In the genomic region with DNA sequence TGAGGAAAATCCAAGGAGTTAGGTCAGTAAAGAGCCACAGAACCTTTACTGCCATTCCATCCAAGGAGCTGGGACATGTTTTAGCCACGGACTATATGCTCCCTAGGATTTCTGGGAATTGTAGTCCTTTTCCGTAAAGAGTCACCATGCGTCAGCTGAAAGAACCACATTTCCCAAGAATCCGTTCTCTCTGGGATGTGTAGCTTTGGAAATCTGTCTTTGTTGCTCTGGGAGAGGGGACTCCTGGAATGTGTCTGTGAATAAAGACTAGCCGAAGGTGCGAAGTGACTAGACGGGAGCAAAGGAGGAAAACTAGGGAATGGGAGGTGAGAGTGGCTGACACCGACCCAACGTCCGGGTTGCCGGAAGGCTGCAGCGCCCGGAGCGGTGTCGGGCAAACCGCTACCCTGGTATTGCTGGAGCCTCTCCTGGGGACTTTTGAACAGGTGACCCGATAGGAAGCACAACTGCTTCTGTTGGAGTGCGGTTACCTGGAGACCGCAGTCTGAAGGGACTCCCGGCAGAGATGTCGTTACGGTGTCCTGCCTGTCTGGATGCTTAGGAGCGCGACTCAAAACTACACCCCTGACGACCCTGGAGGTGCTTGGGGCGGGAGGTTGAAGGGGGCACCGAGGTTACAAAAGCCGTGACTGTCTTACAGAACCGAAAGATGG, we compare ENCODE assay signal across 8 cellular contexts. TPM values are rescaled to one million over a fixed set of nuclear protein-coding genes. Genes with fewer than 3 reads are reported as not detected.
DNase-seq lines count a peak whose midpoint lies in the region; ATAC-seq and TF ChIP-seq lines count a peak whose summit lies in the region.

A gene with protein sequence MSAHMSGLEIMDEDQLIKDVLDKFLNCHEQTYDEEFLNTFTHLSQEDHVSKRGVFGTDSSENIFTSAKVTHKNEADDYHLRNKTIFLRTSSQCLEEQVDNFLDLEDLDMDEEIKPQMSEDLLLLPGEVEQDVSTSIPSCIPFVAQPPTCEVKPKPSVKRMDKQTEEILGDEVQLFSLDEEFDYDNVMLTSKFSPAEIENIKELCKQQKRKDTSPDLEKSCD (plus strand): TSS at position 187 of the 674 bp plus-strand sequence. CDS start 15,602 bp downstream, outside the sequence.

- WGBS in adrenal gland, 4 donors = 0 to 1% (median 1%) methylated on average over 22 to 29 of the region's 29 CpGs

- peak; percentile 53 for DNase-seq in Calu3
- peak; percentile 57 for DNase-seq in Panc1 (ENCODE audit: low read depth, low spot score)
- peak; percentile 44 to 81 (median 62) for DNase-seq in adrenal gland
- peak; percentile 40 for DNase-seq in Right ventricle myocardium superior

- peak; percentile 29; the same call in 1 of the 2 replicates for TF ChIP-seq EP300 in Ishikawa (IDR thresholded peaks at IDR 0.05; ENCODE audit: borderline replicate concordance)

- H3K9me3 Mint-ChIP-seq in Calu3 (ENCODE audit: low read depth, unreplicated experiment) = peaks cover 4% of the 10 kb centered on the region

- CTCF ChIA-PET in Calu3 (lab: Charles Lee) (interaction anchor here (1.0 kb wide), 1 partner anchor 30 kb away, joined by 4 read pairs; no protein-coding TSS in a partner anchor), Panc1 (lab: Charles Lee) (interaction anchor here (0.5 kb wide), 1 partner anchor 306 kb away, joined by 6 read pairs; no protein-coding TSS in a partner anchor)

- peaks cover 8% of the 10 kb centered on the region for H3K36me3 Mint-ChIP-seq in Calu3 (ENCODE audit: insufficient read depth, unreplicated experiment)

- peak within 1 kb of the TSS; percentile 70 for H3K27ac Mint-ChIP-seq in Calu3 (ENCODE audit: unreplicated experiment)

- H3K27ac ChIP-seq in Panc1 (ENCODE audit: low read length) = peak within 1 kb of the TSS; percentile 83
- peak within 1 kb of the TSS in 2 of 5 donors; percentile 28 to 56 for H3K27ac ChIP-seq in adrenal gland
- H3K27ac ChIP-seq in neutrophil = no peak within 1 kb of the TSS

- TF ChIP-seq RAD21 in Ishikawa (IDR thresholded peaks at IDR 0.05; ENCODE audit: low read depth) = no peak

- H3K36me3 ChIP-seq in Panc1 (ENCODE audit: control insufficient read depth, insufficient read depth, low read length) = no peaks in the 10 kb centered on the region; the same call in 1 of the 2 replicates
- H3K36me3 ChIP-seq in adrenal gland (replicated peaks in 1 of 2) = no peaks in the 10 kb centered on the region
- no peaks in the 10 kb centered on the region for H3K36me3 ChIP-seq in neutrophil

- H3K27me3 Mint-ChIP-seq in Calu3 (ENCODE audit: unreplicated experiment) = peaks cover 40% of the 10 kb centered on the region

- H3K9me3 ChIP-seq in Panc1 (ENCODE audit: control insufficient read depth, insufficient read depth, low read depth, low read length) = no peaks in the 10 kb centered on the region
- H3K9me3 ChIP-seq in adrenal gland (replicated peaks in 1 of 3) = no peaks in the 10 kb centered on the region
- H3K9me3 ChIP-seq in neutrophil = no peaks in the 10 kb centered on the region

- ATAC-seq in GM21576 (IDR thresholded peaks at IDR 0.05; ENCODE audit: unreplicated experiment) (peak; percentile 79), Panc1 (peak; percentile 100), Right ventricle myocardium superior (ENCODE audit: poor library complexity) (peak; percentile 100), GM18502 (IDR thresholded peaks at IDR 0.05; ENCODE audit: poor library complexity, unreplicated experiment) (no peak)

- H3K4me1 ChIP-seq in Panc1 (ENCODE audit: control insufficient read depth, insufficient read depth, low read length) = no peaks in the 10 kb centered on the region; the same call in 1 of the 2 replicates
- peaks cover 8 to 13% of the 10 kb centered on the region in 2 donors for H3K4me1 ChIP-seq in adrenal gland (replicated peaks in 1 of 2)
- H3K4me1 ChIP-seq in neutrophil (ENCODE audit: control insufficient read depth in 1 of 2, insufficient read depth in 1 of 2, low read depth in 1 of 2, low read length in 1 of 2) = peaks cover 7 to 14% of the 10 kb centered on the region in 2 experiments

- peaks cover 8% of the 10 kb centered on the region; the same call in 1 of the 2 replicates for H3K27me3 ChIP-seq in Panc1 (ENCODE audit: control insufficient read depth, insufficient read depth, low read length)
- no peaks in the 10 kb centered on the region for H3K27me3 ChIP-seq in adrenal gland
- peaks cover 43% of the 10 kb centered on the region for H3K27me3 ChIP-seq in neutrophil

- BruUV-seq in Calu3 (replicated peaks; lab: Mats Ljungman, UMichigan) (TSS peak; percentile 35), Panc1 (replicated peaks; lab: Mats Ljungman, UMichigan) (no TSS peak)

- H3K4me3 ChIP-seq in Panc1 (ENCODE audit: low read depth in 2 of 2, low read length in 2 of 2) = peak within 1 kb of the TSS; percentile 67 to 95
- H3K4me3 ChIP-seq in adrenal gland = peak within 1 kb of the TSS; percentile 42 to 98 (median 71)
- peak within 1 kb of the TSS; percentile 51 to 58 for H3K4me3 ChIP-seq in neutrophil (ENCODE audit: low read depth in 1 of 2, low read length in 1 of 2)

- peak in 1 of 2 donors; percentile 8 for TF ChIP-seq POLR2A in adrenal gland (IDR thresholded peaks at IDR 0.05)

- intact Hi-C loops in Calu3 (cut with micrococcal nuclease; ENCODE audit: unreplicated experiment) (no loop called here), Panc1 (cut with micrococcal nuclease; ENCODE audit: unreplicated experiment) (no loop called here), adrenal gland (cut with DNase I) (no loop called here), Right ventricle myocardium superior (cut with DNase I) (no loop called here)

- in situ Hi-C loops in Panc1 (cut with HindIII; ENCODE audit: low pct_unique_long_range_greater_than_20kb, low sequenced_read_pairs) = no loop called here

- POLR2A ChIA-PET in Panc1 (lab: Charles Lee) = no interaction called here

- no peaks in the 10 kb centered on the region for H3K4me1 Mint-ChIP-seq in Calu3 (ENCODE audit: low read depth, unreplicated experiment)

- H3K4me3 Mint-ChIP-seq in Calu3 (ENCODE audit: low read depth, unreplicated experiment) = peak within 1 kb of the TSS; percentile 96

- TF ChIP-seq CTCF in Calu3 (IDR thresholded peaks at IDR 0.05; ENCODE audit: unreplicated experiment) (no peak), Panc1 (IDR thresholded peaks at IDR 0.05) (no peak), adrenal gland (IDR thresholded peaks at IDR 0.05) (no peak), neutrophil (IDR thresholded peaks at IDR 0.05) (no peak)

TF ChIP-seq in Ishikawa, 13 proteins besides CTCF, POLR2A, EP300 and RAD21:
- TF ChIP-seq CREB1 (IDR thresholded peaks at IDR 0.05; ENCODE audit: low read depth) = no peak
- TF ChIP-seq CEBPB (IDR thresholded peaks at IDR 0.05) = no peak
- peak; percentile 32; the same call in 1 of the 2 replicates for TF ChIP-seq TAF1 (IDR thresholded peaks at IDR 0.05; ENCODE audit: low read depth)
- TF ChIP-seq ZBTB7A (IDR thresholded peaks at IDR 0.05; ENCODE audit: low read depth) = no peak
- no peak for TF ChIP-seq FOXM1 (IDR thresholded peaks at IDR 0.05; ENCODE audit: borderline replicate concordance, low read depth)
- peak; percentile 54; the same call in 1 of the 2 replicates for TF ChIP-seq YY1 (IDR thresholded peaks at IDR 0.05; ENCODE audit: low read depth)
- TF ChIP-seq, protein P1, sequence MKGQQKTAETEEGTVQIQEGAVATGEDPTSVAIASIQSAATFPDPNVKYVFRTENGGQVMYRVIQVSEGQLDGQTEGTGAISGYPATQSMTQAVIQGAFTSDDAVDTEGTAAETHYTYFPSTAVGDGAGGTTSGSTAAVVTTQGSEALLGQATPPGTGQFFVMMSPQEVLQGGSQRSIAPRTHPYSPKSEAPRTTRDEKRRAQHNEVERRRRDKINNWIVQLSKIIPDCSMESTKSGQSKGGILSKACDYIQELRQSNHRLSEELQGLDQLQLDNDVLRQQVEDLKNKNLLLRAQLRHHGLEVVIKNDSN (IDR thresholded peaks at IDR 0.05) = peak; percentile 59
- TF ChIP-seq, protein P2, sequence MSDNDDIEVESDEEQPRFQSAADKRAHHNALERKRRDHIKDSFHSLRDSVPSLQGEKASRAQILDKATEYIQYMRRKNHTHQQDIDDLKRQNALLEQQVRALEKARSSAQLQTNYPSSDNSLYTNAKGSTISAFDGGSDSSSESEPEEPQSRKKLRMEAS (IDR thresholded peaks at IDR 0.05) = peak; percentile 74
- TF ChIP-seq TCF12 (IDR thresholded peaks at IDR 0.05; ENCODE audit: low read depth) = 0 out of 2 replicates have a peak, but pooled peaks have one; percentile 57
- TF ChIP-seq, protein P3, sequence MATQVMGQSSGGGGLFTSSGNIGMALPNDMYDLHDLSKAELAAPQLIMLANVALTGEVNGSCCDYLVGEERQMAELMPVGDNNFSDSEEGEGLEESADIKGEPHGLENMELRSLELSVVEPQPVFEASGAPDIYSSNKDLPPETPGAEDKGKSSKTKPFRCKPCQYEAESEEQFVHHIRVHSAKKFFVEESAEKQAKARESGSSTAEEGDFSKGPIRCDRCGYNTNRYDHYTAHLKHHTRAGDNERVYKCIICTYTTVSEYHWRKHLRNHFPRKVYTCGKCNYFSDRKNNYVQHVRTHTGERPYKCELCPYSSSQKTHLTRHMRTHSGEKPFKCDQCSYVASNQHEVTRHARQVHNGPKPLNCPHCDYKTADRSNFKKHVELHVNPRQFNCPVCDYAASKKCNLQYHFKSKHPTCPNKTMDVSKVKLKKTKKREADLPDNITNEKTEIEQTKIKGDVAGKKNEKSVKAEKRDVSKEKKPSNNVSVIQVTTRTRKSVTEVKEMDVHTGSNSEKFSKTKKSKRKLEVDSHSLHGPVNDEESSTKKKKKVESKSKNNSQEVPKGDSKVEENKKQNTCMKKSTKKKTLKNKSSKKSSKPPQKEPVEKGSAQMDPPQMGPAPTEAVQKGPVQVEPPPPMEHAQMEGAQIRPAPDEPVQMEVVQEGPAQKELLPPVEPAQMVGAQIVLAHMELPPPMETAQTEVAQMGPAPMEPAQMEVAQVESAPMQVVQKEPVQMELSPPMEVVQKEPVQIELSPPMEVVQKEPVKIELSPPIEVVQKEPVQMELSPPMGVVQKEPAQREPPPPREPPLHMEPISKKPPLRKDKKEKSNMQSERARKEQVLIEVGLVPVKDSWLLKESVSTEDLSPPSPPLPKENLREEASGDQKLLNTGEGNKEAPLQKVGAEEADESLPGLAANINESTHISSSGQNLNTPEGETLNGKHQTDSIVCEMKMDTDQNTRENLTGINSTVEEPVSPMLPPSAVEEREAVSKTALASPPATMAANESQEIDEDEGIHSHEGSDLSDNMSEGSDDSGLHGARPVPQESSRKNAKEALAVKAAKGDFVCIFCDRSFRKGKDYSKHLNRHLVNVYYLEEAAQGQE (IDR thresholded peaks at IDR 0.05; ENCODE audit: low read depth) = no peak
- peak; percentile 64; the same call in 1 of the 2 replicates for TF ChIP-seq TEAD4 (IDR thresholded peaks at IDR 0.05)
TF ChIP-seq in Ishikawa: peak in this region for 6.

RNA-seq across cellular contexts. Expression of the gene that starts here (rescaled TPM):
- total RNA-seq in Calu3 (2022) (15.5 and 17.1 TPM in 2 replicates), Panc1 (2021; ENCODE audit: unreplicated experiment) (18.2 TPM), adrenal gland (10 to 100 TPM; 16.2 to 44.7 (median 22.4) TPM), Right ventricle myocardium superior (37.7 TPM)
- 12.5 TPM for polyA plus RNA-seq in Panc1 (2012; ENCODE audit: insufficient read length)
- 10 to 100 TPM; 23.4 to 35.3 (median 30.5) TPM for polyA plus RNA-seq in adrenal gland
